In the genomic region with DNA sequence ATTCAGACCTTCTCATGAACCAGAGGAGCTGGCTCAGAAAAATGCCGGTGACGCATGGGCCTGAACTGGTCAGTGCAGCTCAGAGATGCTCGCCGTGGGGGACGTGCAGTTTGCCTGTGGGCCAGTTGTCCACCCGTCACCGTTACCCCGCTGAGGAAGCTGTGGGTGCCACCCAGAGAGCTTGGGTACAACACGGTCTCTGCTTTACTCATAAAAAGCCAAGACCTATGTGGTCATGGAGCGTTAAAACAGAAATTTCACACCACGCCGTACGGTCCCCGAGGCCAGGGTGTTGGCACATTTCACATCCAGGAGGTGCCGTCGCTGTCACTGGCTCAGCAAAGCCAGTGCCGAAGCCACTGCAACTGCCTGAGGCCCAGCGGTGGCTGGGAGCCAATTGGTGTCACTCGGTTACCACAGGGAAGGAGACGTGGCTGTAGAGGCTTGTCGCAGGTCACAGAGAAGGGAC, we compare ENCODE assay signal across 9 cellular contexts.
DNase-seq lines count a peak whose midpoint lies in the region; ATAC-seq and TF ChIP-seq lines count a peak whose summit lies in the region.
"Had no signal": no experiment of that assay in that cellular context is flagged by ENCODE, and none has a peak within 500 bp of the region (broad histone marks: within the 10 kb centered on the region; RNA-seq: fewer than 3 reads in every experiment).

No MANE protein-coding gene starts in this region.

- no peaks in the 10 kb centered on the region for H3K27me3 Mint-ChIP-seq in activated CD4-positive, alpha-beta memory T cell treated with anti-CD3 and anti-CD28 coated beads, Interleukin-2, amount 10 ng/mL, durations not matched to agents 7 days and 5 days

- POLR2A ChIA-PET in activated CD4-positive, alpha-beta memory T cell treated with anti-CD3 and anti-CD28 coated beads, Interleukin-2, amount 10 ng/mL, durations not matched to agents 7 days and 5 days (lab: Charles Lee) = interaction anchor here (0.9 to 2.8 kb wide), 11 partner anchors 20 to 336 kb away, joined by 3 to 11 read pairs (median 4); partner anchors contain the start of gene METRNL

- DNase-seq in NK-92 treated with Interleukin-12 subunit alpha and Interleukin-12 subunit beta, amount 100 ng/mL, for 24 hours (lab: John Stamatoyannopoulos, UW) = peak; percentile 81
- DNase-seq in NK-92 (lab: John Stamatoyannopoulos, UW; ENCODE audit: unreplicated experiment) (no peak), NCI-H345 (lab: John Stamatoyannopoulos, UW) (no peak), NCI-H1105 (lab: John Stamatoyannopoulos, UW) (no peak)
- peak; percentile 83 for DNase-seq in activated CD4-positive, alpha-beta memory T cell treated with anti-CD3 and anti-CD28 coated beads, Interleukin-2, amount 10 ng/mL, durations not matched to agents 7 days and 5 days
- peak; percentile 38 to 65 for DNase-seq in stimulated activated CD4-positive, alpha-beta T cell treated with anti-CD3 and anti-CD28 coated beads, Interleukin-2, amount 100 ng/mL, for 48 hours

- H3K4me3 Mint-ChIP-seq in activated CD4-positive, alpha-beta memory T cell treated with anti-CD3 and anti-CD28 coated beads, Interleukin-2, amount 10 ng/mL, durations not matched to agents 7 days and 5 days = peak overlapping the region; percentile 67

- TF ChIP-seq EP300 in gastroesophageal sphincter (IDR thresholded peaks at IDR 0.05) = no peak

- H3K4me1 Mint-ChIP-seq in activated CD4-positive, alpha-beta memory T cell treated with anti-CD3 and anti-CD28 coated beads, Interleukin-2, amount 10 ng/mL, durations not matched to agents 7 days and 5 days = peaks cover 70% of the 10 kb centered on the region

- H3K9me3 ChIP-seq in gastroesophageal sphincter = no peaks in the 10 kb centered on the region

- H3K36me3 ChIP-seq in gastroesophageal sphincter = no peaks in the 10 kb centered on the region

- CTCF ChIA-PET in activated CD4-positive, alpha-beta memory T cell treated with anti-CD3 and anti-CD28 coated beads, Interleukin-2, amount 10 ng/mL, durations not matched to agents 7 days and 5 days (lab: Charles Lee) = interaction anchor here (0.5 to 1.7 kb wide), 4 partner anchors 19 to 418 kb away, joined by 3 to 5 read pairs (median 4); no protein-coding TSS in a partner anchor

- ATAC-seq in gastroesophageal sphincter (peak; percentile 20), HG02852 (IDR thresholded peaks at IDR 0.05; ENCODE audit: unreplicated experiment) (no peak)
- ATAC-seq: Panc1 had no signal

- no peaks in the 10 kb centered on the region for H3K9me3 Mint-ChIP-seq in activated CD4-positive, alpha-beta memory T cell treated with anti-CD3 and anti-CD28 coated beads, Interleukin-2, amount 10 ng/mL, durations not matched to agents 7 days and 5 days

- TF ChIP-seq POLR2A in gastroesophageal sphincter (IDR thresholded peaks at IDR 0.05) = no peak

- no CpG with 5 or more reads among the region's 21 CpGs for WGBS in gastroesophageal sphincter (ENCODE audit: low coverage in 1 of 2), 2 donors

- H3K4me3 ChIP-seq in gastroesophageal sphincter = no peak overlapping the region

- peak overlapping the region; percentile 98 for H3K27ac Mint-ChIP-seq in activated CD4-positive, alpha-beta memory T cell treated with anti-CD3 and anti-CD28 coated beads, Interleukin-2, amount 10 ng/mL, durations not matched to agents 7 days and 5 days

- peaks cover 0 to 64% (median 30%) of the 10 kb centered on the region in 3 donors for H3K4me1 ChIP-seq in gastroesophageal sphincter

- H3K27ac ChIP-seq in gastroesophageal sphincter = peak overlapping the region in 3 of 4 donors; percentile 72 to 82 (median 74)

- no peaks in the 10 kb centered on the region for H3K36me3 Mint-ChIP-seq in activated CD4-positive, alpha-beta memory T cell treated with anti-CD3 and anti-CD28 coated beads, Interleukin-2, amount 10 ng/mL, durations not matched to agents 7 days and 5 days (ENCODE audit: low read depth)

- TF ChIP-seq CTCF in gastroesophageal sphincter (IDR thresholded peaks at IDR 0.05) = no peak

- H3K27me3 ChIP-seq in gastroesophageal sphincter = no peaks in the 10 kb centered on the region

Comparison
In these comparisons a context has a peak if more than half of its experiments do, and no peak if none do; other contexts are left out.
1. DNase-seq: peak in NK-92 treated with Interleukin-12 subunit alpha and Interleukin-12 subunit beta, amount 100 ng/mL, for 24 hours (single experiment), activated CD4-positive, alpha-beta memory T cell treated with anti-CD3 and anti-CD28 coated beads, Interleukin-2, amount 10 ng/mL, durations not matched to agents 7 days and 5 days (single experiment) and stimulated activated CD4-positive, alpha-beta T cell treated with anti-CD3 and anti-CD28 coated beads, Interleukin-2, amount 100 ng/mL, for 48 hours (2 of 2); none in NK-92 (single experiment), NCI-H345 (single experiment) and NCI-H1105 (single experiment).